ENCODE assay signal across 1 cellular context in genomic region chr4:145102619-145103018, GRCh38.
TF ChIP-seq lines count a peak whose summit lies in the region.

No MANE protein-coding gene starts in this region.

TF ChIP-seq in GM12878, 131 proteins besides CTCF, POLR2A, EP300 and RAD21:
- TF ChIP-seq TCF7 (IDR thresholded peaks at IDR 0.05; ENCODE audit: borderline replicate concordance) (no peak), CREM (IDR thresholded peaks at IDR 0.05; ENCODE audit: low read depth) (no peak), WRNIP1 (IDR thresholded peaks at IDR 0.05; ENCODE audit: borderline replicate concordance, low read depth, low read length) (no peak), SIN3A (IDR thresholded peaks at IDR 0.05; ENCODE audit: low read depth, low read length) (no peak), MTA3 (IDR thresholded peaks at IDR 0.05; ENCODE audit: borderline replicate concordance, low read length) (no peak), ZNF274 (IDR thresholded peaks at IDR 0.05; ENCODE audit: insufficient read depth, insufficient read length) (no peak), HCFC1 (IDR thresholded peaks at IDR 0.05; ENCODE audit: low read length) (no peak), BCL11A (IDR thresholded peaks at IDR 0.05; ENCODE audit: low read depth, low read length) (no peak), TCF3 (IDR thresholded peaks at IDR 0.05; ENCODE audit: borderline replicate concordance, insufficient read depth, low read depth, low read length) (no peak), CBFB (IDR thresholded peaks at IDR 0.05; ENCODE audit: low read depth) (no peak), NRF1 (conservative IDR thresholded peaks at IDR 0.05; ENCODE audit: low read depth, low read length) (no peak), TAF1 (IDR thresholded peaks at IDR 0.05; ENCODE audit: borderline replicate concordance, low read depth, low read length) (no peak), NFYA (IDR thresholded peaks at IDR 0.05; ENCODE audit: borderline replicate concordance, low read depth, low read length) (no peak), MEF2A (IDR thresholded peaks at IDR 0.05; ENCODE audit: insufficient read depth, low read depth, low read length) (no peak), RUNX3 (IDR thresholded peaks at IDR 0.05; ENCODE audit: low read length) (no peak), RBBP5 (conservative IDR thresholded peaks at IDR 0.05) (no peak)
TF ChIP-seq in GM12878: peak in this region for 0.
